8 cellular contexts compared by ENCODE assay signal in the genomic region with DNA sequence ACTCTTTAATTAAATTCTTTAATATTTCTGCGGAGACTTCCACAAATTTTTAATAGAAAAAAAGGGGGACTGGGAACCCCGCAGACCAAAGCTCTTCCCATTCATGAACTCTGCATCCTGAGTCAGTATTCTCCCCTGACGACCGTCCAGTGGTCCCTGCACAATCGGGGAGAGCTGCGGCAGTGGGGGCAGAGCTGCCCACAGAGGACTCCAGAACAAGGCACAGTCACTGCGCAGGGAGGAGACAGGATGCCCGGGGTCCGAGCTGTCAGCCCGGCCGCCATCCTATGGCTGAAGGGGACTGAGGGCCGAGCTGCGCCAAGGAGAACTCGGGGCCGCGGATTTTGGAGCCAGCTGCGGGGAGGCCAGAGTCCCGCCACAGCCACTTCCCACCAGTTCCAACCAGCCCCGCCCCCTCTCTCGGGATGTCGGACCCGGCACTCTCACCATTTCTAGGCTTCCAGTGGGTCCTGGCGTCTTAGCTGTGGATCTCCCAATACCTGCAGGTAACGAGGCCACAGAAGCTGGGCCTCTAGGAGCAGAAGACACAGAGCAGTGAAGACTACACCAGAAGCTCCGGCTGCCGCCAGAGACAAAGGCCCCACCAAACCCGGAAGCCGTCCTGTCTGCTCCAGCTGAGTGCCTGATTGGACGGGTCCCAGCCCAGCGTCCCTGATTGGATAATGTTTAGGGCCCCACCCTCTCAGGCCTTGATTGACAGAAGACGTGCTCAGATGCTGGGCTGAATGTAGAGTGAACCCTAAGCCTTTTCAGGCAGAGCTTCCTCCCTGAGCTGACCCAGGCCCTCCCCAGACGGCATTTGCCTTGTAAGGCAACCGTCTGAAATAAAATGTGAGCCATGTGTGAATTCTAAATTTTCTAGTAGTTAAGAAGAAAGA. TPM values are rescaled to one million over a fixed set of nuclear protein-coding genes. Genes with fewer than 3 reads are reported as not detected.
DNase-seq lines count a peak whose midpoint lies in the region; ATAC-seq, FAIRE-seq and TF ChIP-seq lines count a peak whose summit lies in the region.

A gene with protein sequence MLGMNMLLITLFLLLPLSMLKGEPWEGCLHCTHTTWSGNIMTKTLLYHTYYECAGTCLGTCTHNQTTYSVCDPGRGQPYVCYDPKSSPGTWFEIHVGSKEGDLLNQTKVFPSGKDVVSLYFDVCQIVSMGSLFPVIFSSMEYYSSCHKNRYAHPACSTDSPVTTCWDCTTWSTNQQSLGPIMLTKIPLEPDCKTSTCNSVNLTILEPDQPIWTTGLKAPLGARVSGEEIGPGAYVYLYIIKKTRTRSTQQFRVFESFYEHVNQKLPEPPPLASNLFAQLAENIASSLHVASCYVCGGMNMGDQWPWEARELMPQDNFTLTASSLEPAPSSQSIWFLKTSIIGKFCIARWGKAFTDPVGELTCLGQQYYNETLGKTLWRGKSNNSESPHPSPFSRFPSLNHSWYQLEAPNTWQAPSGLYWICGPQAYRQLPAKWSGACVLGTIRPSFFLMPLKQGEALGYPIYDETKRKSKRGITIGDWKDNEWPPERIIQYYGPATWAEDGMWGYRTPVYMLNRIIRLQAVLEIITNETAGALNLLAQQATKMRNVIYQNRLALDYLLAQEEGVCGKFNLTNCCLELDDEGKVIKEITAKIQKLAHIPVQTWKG (minus strand): TSS at position 594 of the 899 bp plus-strand sequence. CDS start 13,661 bp downstream, outside the sequence.

- in situ Hi-C loops in GM13976 (cut with MboI; ENCODE audit: low sequenced_read_pairs, unreplicated experiment) = no loop called here

- peak within 1 kb of the TSS; percentile 94 for H3K4me3 Mint-ChIP-seq in T-helper 1 cell treated with Interleukin-12 subunit alpha and Interleukin-12 subunit beta and Interleukin-4 antibody, amounts not matched to agents 30 μg/mL and 1 μg/mL, for 36 hours

- intact Hi-C loops in psoas muscle (cut with DNase I) = no loop called here

- no peak for FAIRE-seq in urothelium cell line (lab: Jason Lieb, UNC)

- H3K36me3 Mint-ChIP-seq in T-helper 1 cell treated with Interleukin-12 subunit alpha and Interleukin-12 subunit beta and Interleukin-4 antibody, amounts not matched to agents 30 μg/mL and 1 μg/mL, for 36 hours (ENCODE audit: low read depth) = peaks cover 40% of the 10 kb centered on the region

- H3K27me3 Mint-ChIP-seq in T-helper 1 cell treated with Interleukin-12 subunit alpha and Interleukin-12 subunit beta and Interleukin-4 antibody, amounts not matched to agents 30 μg/mL and 1 μg/mL, for 36 hours (ENCODE audit: low read depth) = no peaks in the 10 kb centered on the region

- ATAC-seq in HG02852 (IDR thresholded peaks at IDR 0.05; ENCODE audit: unreplicated experiment) (peak; percentile 100), psoas muscle (peak; percentile 99 to 100 (median 100))

- TF ChIP-seq CTCF in GM13976 (IDR thresholded peaks at IDR 0.05; ENCODE audit: borderline replicate concordance, control extremely low read depth, extremely low read depth, insufficient read depth, missing control alignments) (no peak), right atrium auricular region (IDR thresholded peaks at IDR 0.05) (no peak), psoas muscle (IDR thresholded peaks at IDR 0.05) (no peak)

- peak within 1 kb of the TSS; percentile 94 for H3K27ac Mint-ChIP-seq in T-helper 1 cell treated with Interleukin-12 subunit alpha and Interleukin-12 subunit beta and Interleukin-4 antibody, amounts not matched to agents 30 μg/mL and 1 μg/mL, for 36 hours

- peaks cover 29% of the 10 kb centered on the region for H3K4me1 Mint-ChIP-seq in T-helper 1 cell treated with Interleukin-12 subunit alpha and Interleukin-12 subunit beta and Interleukin-4 antibody, amounts not matched to agents 30 μg/mL and 1 μg/mL, for 36 hours (ENCODE audit: low read depth)

- H3K4me1 ChIP-seq in right atrium auricular region = peaks cover 0 to 16% of the 10 kb centered on the region in 2 donors
- peaks cover 14% of the 10 kb centered on the region for H3K4me1 ChIP-seq in psoas muscle

- no peaks in the 10 kb centered on the region for H3K9me3 ChIP-seq in right atrium auricular region
- H3K9me3 ChIP-seq in psoas muscle = no peaks in the 10 kb centered on the region

- H3K36me3 ChIP-seq in right atrium auricular region (no peaks in the 10 kb centered on the region), psoas muscle (ENCODE audit: insufficient read depth in 1 of 2, low read depth in 1 of 2) (no peaks in the 10 kb centered on the region)

- H3K4me3 ChIP-seq in right atrium auricular region (peak within 1 kb of the TSS; percentile 65 to 96), psoas muscle (peak within 1 kb of the TSS; percentile 87)

- H3K27me3 ChIP-seq in right atrium auricular region = no peaks in the 10 kb centered on the region
- H3K27me3 ChIP-seq in psoas muscle (ENCODE audit: insufficient read depth in 3 of 3, low read length in 2 of 3) = no peaks in the 10 kb centered on the region

- peak within 1 kb of the TSS; percentile 76 for H3K27ac ChIP-seq in angular gyrus (ENCODE audit: low read depth, low read length)
- peak within 1 kb of the TSS; percentile 88 for H3K27ac ChIP-seq in right atrium auricular region
- peak within 1 kb of the TSS; percentile 83 for H3K27ac ChIP-seq in psoas muscle

- 1 to 2% (median 1%) methylated on average over 30 to 33 of the region's 33 CpGs for WGBS in psoas muscle, 3 donors

- DNase-seq in GM13976 (ENCODE audit: low spot score) (peak; percentile 92), NCI-H1694 (lab: John Stamatoyannopoulos, UW) (peak; percentile 96), right atrium auricular region (ENCODE audit: low spot score) (peak; percentile 99), psoas muscle (peak; percentile 94 to 96), urothelium cell line (ENCODE audit: low spot score) (peak; percentile 88)

- peaks cover 26% of the 10 kb centered on the region for H3K9me3 Mint-ChIP-seq in T-helper 1 cell treated with Interleukin-12 subunit alpha and Interleukin-12 subunit beta and Interleukin-4 antibody, amounts not matched to agents 30 μg/mL and 1 μg/mL, for 36 hours

RNA-seq across cellular contexts. Expression of the gene that starts here (rescaled TPM):
- 1 to 10 TPM; 3.5 to 5.7 TPM for total RNA-seq in right atrium auricular region
- total RNA-seq in psoas muscle = 1 to 10 TPM; 1.5 to 3.5 (median 3.0) TPM
- 1 to 10 TPM in 2 of 3 donors, under 1 TPM in 1; 0.80 to 7.2 (median 1.9) TPM for polyA plus RNA-seq in psoas muscle

Comparison
In these comparisons a context has a peak if more than half of its experiments do, and no peak if none do; other contexts are left out.
1. Peak in every context shown above with its lines: DNase-seq, ATAC-seq, H3K4me3 ChIP-seq and H3K27ac ChIP-seq.